Comparison of ENCODE assay signal across 21 cellular contexts in the genomic region with DNA sequence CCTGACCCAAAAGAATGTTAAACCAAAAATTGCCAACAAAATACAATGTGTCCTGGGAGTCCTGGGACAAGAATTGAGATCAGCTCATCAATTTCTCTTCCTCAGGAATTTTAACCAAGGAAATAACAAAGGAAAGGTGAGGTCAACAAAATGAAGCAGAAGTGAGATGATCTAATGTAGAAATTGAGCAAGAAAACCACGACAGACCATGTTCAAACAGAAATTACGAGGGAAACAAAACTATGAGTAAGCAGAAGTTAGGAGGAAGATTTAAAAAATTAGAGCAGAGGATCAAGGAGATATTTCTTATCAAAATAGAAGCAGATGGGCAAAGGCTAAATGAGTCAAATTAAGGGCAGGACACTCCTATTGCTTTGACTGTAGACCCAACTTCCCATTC.
DNase-seq lines count a peak whose midpoint lies in the region; ATAC-seq and TF ChIP-seq lines count a peak whose summit lies in the region.
"Had no signal": no experiment of that assay in that cellular context is flagged by ENCODE, and none has a peak within 500 bp of the region (broad histone marks: within the 10 kb centered on the region; RNA-seq: fewer than 3 reads in every experiment).

No MANE protein-coding gene starts in this region.

- no peaks in the 10 kb centered on the region for H3K79me2 ChIP-seq in PC-3 (ENCODE audit: low read length)
- no peaks in the 10 kb centered on the region for H3K79me2 ChIP-seq in mammary epithelial cell (ENCODE audit: insufficient read depth, low read length)

- H3K9ac ChIP-seq in PC-3 (ENCODE audit: low read length), result no peak overlapping the region
- H3K9ac ChIP-seq in mammary epithelial cell (ENCODE audit: insufficient read depth, low read length), result no peak overlapping the region

- CTCF ChIA-PET in activated CD4-positive, alpha-beta T cell treated with anti-CD3 and anti-CD28 coated beads for 36 hours (lab: Charles Lee), result interaction anchor here (0.8 to 2.1 kb wide), 2 partner anchors 8 to 347 kb away, joined by 3 to 7 read pairs; no protein-coding TSS in a partner anchor
- CTCF ChIA-PET in CD4-positive, alpha-beta memory T cell (lab: Charles Lee; ENCODE audit: partially characterized antibody), result interaction anchor here (1.8 to 3.0 kb wide), 3 partner anchors 9 to 197 kb away, joined by 4 to 11 read pairs (median 6); no protein-coding TSS in a partner anchor
- CTCF ChIA-PET in PC-3 (lab: Charles Lee), result no interaction called here
- CTCF ChIA-PET in mammary epithelial cell (lab: Charles Lee; ENCODE audit: low non-redundant PET), result no interaction called here

- H3K4me2 ChIP-seq in PC-3 (ENCODE audit: low read length), result no peak overlapping the region
- no peak overlapping the region for H3K4me2 ChIP-seq in mammary epithelial cell (ENCODE audit: insufficient read depth, low read depth, low read length)

- peak overlapping the region; percentile 12 for H3K27ac Mint-ChIP-seq in activated CD4-positive, alpha-beta T cell treated with anti-CD3 and anti-CD28 coated beads for 36 hours
- peak overlapping the region in 6 of 7 donors; percentile 25 to 87 (median 68) for H3K27ac Mint-ChIP-seq in CD4-positive, alpha-beta memory T cell
- H3K27ac Mint-ChIP-seq: progenitor cell of endocrine pancreas had no signal

- H3K4me3 Mint-ChIP-seq in activated CD4-positive, alpha-beta T cell treated with anti-CD3 and anti-CD28 coated beads for 36 hours, result no peak overlapping the region
- peak overlapping the region in 3 of 8 donors; percentile 14 to 36 (median 33) for H3K4me3 Mint-ChIP-seq in CD4-positive, alpha-beta memory T cell
- H3K4me3 Mint-ChIP-seq: T-helper 17 cell had no signal

- TF ChIP-seq CTCF in PC-3 (conservative IDR thresholded peaks at IDR 0.05; ENCODE audit: low read depth, low read length) (no peak), mammary epithelial cell (conservative IDR thresholded peaks at IDR 0.05 in 1 of 2, IDR thresholded peaks at IDR 0.05 in 1 of 2; ENCODE audit: extremely low read depth in 1 of 2, insufficient read depth in 1 of 2, low read depth in 1 of 2, low read length in 2 of 2) (no peak)

- no peaks in the 10 kb centered on the region for H3K36me3 ChIP-seq in CD4-positive, alpha-beta memory T cell (ENCODE audit: insufficient read depth, low read length)
- H3K36me3 ChIP-seq in PC-3 (ENCODE audit: low read depth, low read length) (no peaks in the 10 kb centered on the region), mammary epithelial cell (ENCODE audit: insufficient read depth, low read length) (no peaks in the 10 kb centered on the region)
- H3K36me3 ChIP-seq: upper lobe of left lung had no signal

- POLR2A ChIA-PET in activated CD4-positive, alpha-beta T cell treated with anti-CD3 and anti-CD28 coated beads for 36 hours (lab: Charles Lee), result interaction anchor here (0.6 kb wide), 1 partner anchor 1162 kb away, joined by 3 read pairs; no protein-coding TSS in a partner anchor
- POLR2A ChIA-PET in CD4-positive, alpha-beta memory T cell (lab: Charles Lee; ENCODE audit: partially characterized antibody), result no interaction called here
- POLR2A ChIA-PET in PC-3 (lab: Charles Lee; ENCODE audit: unreplicated experiment), result no interaction called here

- no peak overlapping the region for H3K4me3 ChIP-seq in CD4-positive, alpha-beta memory T cell (ENCODE audit: low read length in 2 of 2)
- H3K4me3 ChIP-seq in PC-3 (ENCODE audit: low read length) (no peak overlapping the region), mammary epithelial cell (replicated peaks in 1 of 3; ENCODE audit: insufficient read depth in 1 of 3, low read depth in 2 of 3, low read length in 3 of 3) (no peak overlapping the region)
- H3K4me3 ChIP-seq: GM12878, upper lobe of left lung had no signal

- no peaks in the 10 kb centered on the region for H3K27me3 Mint-ChIP-seq in activated CD4-positive, alpha-beta T cell treated with anti-CD3 and anti-CD28 coated beads for 36 hours
- H3K27me3 Mint-ChIP-seq in CD4-positive, alpha-beta memory T cell, result no peaks in the 10 kb centered on the region
- H3K27me3 Mint-ChIP-seq: progenitor cell of endocrine pancreas, T-helper 17 cell had no signal

- H3K27me3 ChIP-seq in CD4-positive, alpha-beta memory T cell (ENCODE audit: insufficient read depth, low read length), result no peaks in the 10 kb centered on the region
- H3K27me3 ChIP-seq in PC-3 (ENCODE audit: low read length) (no peaks in the 10 kb centered on the region), mammary epithelial cell (ENCODE audit: insufficient read depth, low read length) (no peaks in the 10 kb centered on the region)
- H3K27me3 ChIP-seq: upper lobe of left lung had no signal

- intact Hi-C loops in activated CD4-positive, alpha-beta T cell treated with anti-CD3 and anti-CD28 coated beads for 36 hours (cut with DNase I, micrococcal nuclease), result loop anchor here (5.0 kb wide), 3 partner anchors 185 to 345 kb away; no protein-coding TSS in a partner anchor
- intact Hi-C loops in CD4-positive, alpha-beta memory T cell (cut with micrococcal nuclease), result loop anchor here (10.0 kb wide), 1 partner anchor 53 kb away; no protein-coding TSS in a partner anchor
- intact Hi-C loops in PC-3 (cut with micrococcal nuclease), result loop anchor here (5.0 kb wide), 2 partner anchors 345 to 1165 kb away; a partner anchor contains a TSS
- intact Hi-C loops in mammary epithelial cell (cut with micrococcal nuclease), result no loop called here

- ATAC-seq in activated CD4-positive, alpha-beta T cell treated with anti-CD3 and anti-CD28 coated beads for 36 hours, result no peak
- ATAC-seq in PC-3, result no peak; the same call in 1 of the 2 replicates
- ATAC-seq in GM18519 (IDR thresholded peaks at IDR 0.05; ENCODE audit: low FRiP score, unreplicated experiment), result no peak
- ATAC-seq: GM12878; stimulated activated naive CD8-positive, alpha-beta T cell treated with anti-CD3 and anti-CD28 coated beads, Interleukin-15, Interleukin-2, amounts not matched to agents 100 U/mL and 50 U/mL, for 24 hours; T-helper 17 cell had no signal

- dilution Hi-C loops in mammary epithelial cell (cut with HindIII; ENCODE audit: low sequenced_read_pairs), result no loop called here

- H3F3A ChIP-seq in PC-3 (ENCODE audit: low read length, unreplicated experiment), result no peaks in the 10 kb centered on the region

- in situ Hi-C loops in mammary epithelial cell (cut with MboI; ENCODE audit: low sequenced_read_pairs in 2 of 2), result no loop called here

- H3K9me3 Mint-ChIP-seq in activated CD4-positive, alpha-beta T cell treated with anti-CD3 and anti-CD28 coated beads for 36 hours (ENCODE audit: low read depth), result peaks cover 19% of the 10 kb centered on the region
- H3K9me3 Mint-ChIP-seq in CD4-positive, alpha-beta memory T cell, result peaks cover 2 to 20% (median 12%) of the 10 kb centered on the region in 8 donors

- H4K20me1 ChIP-seq in PC-3 (ENCODE audit: low read length), result no peaks in the 10 kb centered on the region
- no peaks in the 10 kb centered on the region for H4K20me1 ChIP-seq in mammary epithelial cell (ENCODE audit: insufficient read depth, low read length)

- H2AFZ ChIP-seq in PC-3 (ENCODE audit: low read length) (no peak overlapping the region), mammary epithelial cell (ENCODE audit: low read depth, low read length) (no peak overlapping the region)

- peaks cover 11% of the 10 kb centered on the region for H3K36me3 Mint-ChIP-seq in activated CD4-positive, alpha-beta T cell treated with anti-CD3 and anti-CD28 coated beads for 36 hours (ENCODE audit: low read depth)
- H3K36me3 Mint-ChIP-seq in CD4-positive, alpha-beta memory T cell, result peaks cover 3 to 16% of the 10 kb centered on the region in 2 donors

- no peaks in the 10 kb centered on the region for H3K9me2 ChIP-seq in PC-3 (replicated peaks; ENCODE audit: low read length)

- H3K9me3 ChIP-seq in CD4-positive, alpha-beta memory T cell (ENCODE audit: control insufficient read depth in 1 of 2, low read length in 2 of 2), result peaks cover 0 to 6% of the 10 kb centered on the region in 2 donors
- no peaks in the 10 kb centered on the region for H3K9me3 ChIP-seq in PC-3 (ENCODE audit: low read length)
- H3K9me3 ChIP-seq in mammary epithelial cell (replicated peaks; ENCODE audit: insufficient read depth, low read length), result no peaks in the 10 kb centered on the region

- no peak overlapping the region for H3K27ac ChIP-seq in CD4-positive, alpha-beta memory T cell (ENCODE audit: low read depth, low read length)
- H3K27ac ChIP-seq in PC-3 (ENCODE audit: low read length), result no peak overlapping the region
- H3K27ac ChIP-seq in mammary epithelial cell (ENCODE audit: insufficient read depth, low read depth, low read length), result no peak overlapping the region
- H3K27ac ChIP-seq: epithelial cell of prostate, upper lobe of left lung had no signal

- H3K4me1 Mint-ChIP-seq in activated CD4-positive, alpha-beta T cell treated with anti-CD3 and anti-CD28 coated beads for 36 hours, result peaks cover 50% of the 10 kb centered on the region
- H3K4me1 Mint-ChIP-seq in CD4-positive, alpha-beta memory T cell, result peaks cover 40 to 55% (median 44%) of the 10 kb centered on the region in 4 donors

- no TSS peak for BruUV-seq in PC-3 (replicated peaks; lab: Mats Ljungman, UMichigan)
- BruUV-seq in mammary epithelial cell (replicated peaks; lab: Mats Ljungman, UMichigan), result no TSS peak

- H3K4me1 ChIP-seq in CD4-positive, alpha-beta memory T cell (ENCODE audit: insufficient read depth, low read length), result peaks cover 45% of the 10 kb centered on the region
- H3K4me1 ChIP-seq in PC-3 (ENCODE audit: insufficient read depth, low read length) (no peaks in the 10 kb centered on the region), mammary epithelial cell (ENCODE audit: insufficient read depth, low read length) (no peaks in the 10 kb centered on the region)
- H3K4me1 ChIP-seq: upper lobe of left lung had no signal

- 0% methylated on average over 2 of the region's 2 CpGs for WGBS in mammary epithelial cell (ENCODE audit: low coverage, missing lambda C conversion rate)

- DNase-seq in activated CD4-positive, alpha-beta T cell treated with anti-CD3 and anti-CD28 coated beads for 36 hours, result no peak
- DNase-seq in activated CD4-positive, alpha-beta T cell treated with anti-CD3 and anti-CD28 coated beads for 1 hour, result no peak
- DNase-seq in CD4-positive, alpha-beta memory T cell, result no peak
- peak; percentile 4 for DNase-seq in PC-3
- DNase-seq in mammary epithelial cell, result peak; percentile 56
- DNase-seq in UCSD-AML1 (lab: John Stamatoyannopoulos, UW; ENCODE audit: unreplicated experiment), result no peak
- no peak for DNase-seq in C1 segment of cervical spinal cord (lab: John Stamatoyannopoulos, UW)
- DNase-seq: 8988T; COR-L47; cortex of kidney; NCI-H1105 treated with DMSO at 0.1 percent for 48 hours; NCI-H748 treated with DMSO at 0.1 percent for 48 hours; RPMI8226; stimulated activated CD4-positive, alpha-beta T cell treated with anti-CD3 and anti-CD28 coated beads, Interleukin-12 subunit alpha, Interleukin-12 subunit beta, amount 100 ng/mL, for 4 hours; stimulated activated naive CD8-positive, alpha-beta T cell treated with anti-CD3 and anti-CD28 coated beads, Interleukin-15, Interleukin-2, amounts not matched to agents 100 U/mL and 50 U/mL, for 24 hours; T-helper 17 cell; upper lobe of left lung had no signal

Comparison
In these comparisons a context has a peak if more than half of its experiments do, and no peak if none do; other contexts are left out.
1. DNase-seq: peak in PC-3 (single experiment) and mammary epithelial cell (single experiment); none in activated CD4-positive, alpha-beta T cell treated with anti-CD3 and anti-CD28 coated beads for 36 hours (single experiment), activated CD4-positive, alpha-beta T cell treated with anti-CD3 and anti-CD28 coated beads for 1 hour (single experiment), CD4-positive, alpha-beta memory T cell (0 of 5), UCSD-AML1 (single experiment) and C1 segment of cervical spinal cord (0 of 14).
2. CTCF ChIA-PET loops: an anchor here in activated CD4-positive, alpha-beta T cell treated with anti-CD3 and anti-CD28 coated beads for 36 hours (0.8 to 2.1 kb wide) and CD4-positive, alpha-beta memory T cell (1.8 to 3.0 kb wide); none called in PC-3 and mammary epithelial cell.